17 cellular contexts compared by ENCODE assay signal in genomic region chr4:184596044-184596616, GRCh38. TPM values are rescaled to one million over a fixed set of nuclear protein-coding genes. Genes with fewer than 3 reads are reported as not detected.
A peak's percentile ranks its signal among the peaks of the same experiment; 100 is the strongest.
DNase-seq lines count a peak whose midpoint lies in the region; ATAC-seq, FAIRE-seq and TF ChIP-seq lines count a peak whose summit lies in the region.
"Had no signal": no experiment of that assay in that cellular context is flagged by ENCODE, and none has a peak within 500 bp of the region (broad histone marks: within the 10 kb centered on the region; RNA-seq: fewer than 3 reads in every experiment).

No MANE protein-coding gene starts in this region.

- 87% methylated on average over 8 of the region's 8 CpGs for WGBS in HepG2 (ENCODE audit: low lambda C conversion rate)
- 79% methylated on average over 7 of the region's 8 CpGs for WGBS in right lobe of liver (ENCODE audit: insufficient coverage, low coverage, low lambda C conversion rate, missing lambda C conversion rate)
- WGBS in esophagus squamous epithelium, 2 donors = 65 to 73% methylated on average over 7 to 8 of the region's 8 CpGs

- no peaks in the 10 kb centered on the region for H3K9me3 Mint-ChIP-seq in osteocyte (ENCODE audit: unreplicated experiment)

- H3K4me3 ChIP-seq in HepG2 (replicated peaks in 1 of 3; ENCODE audit: insufficient read depth in 1 of 3, low read depth in 2 of 3, low read length in 3 of 3) (no peak overlapping the region; a peak in 1 of 6 replicates), right lobe of liver (no peak overlapping the region), choroid plexus epithelial cell (ENCODE audit: low read depth, low read length) (no peak overlapping the region), esophagus squamous epithelium (no peak overlapping the region)
- H3K4me3 ChIP-seq: BLaER1 treated with 17β-estradiol and CSF1 and Interleukin-3, amounts not matched to agents 10 nM and 100 nM; GM12878; GM23248 had no signal

- H3K4me2 ChIP-seq in HepG2 (ENCODE audit: low read depth, low read length) = peak overlapping the region; percentile 43
- H3K4me2 ChIP-seq: BLaER1 treated with 17β-estradiol and CSF1 and Interleukin-3, amounts not matched to agents 10 nM and 100 nM had no signal

- BruUV-seq in HepG2 (replicated peaks; lab: Mats Ljungman, UMichigan) = no TSS peak

- H3K27ac Mint-ChIP-seq in osteocyte (ENCODE audit: unreplicated experiment) = no peak overlapping the region
- H3K27ac Mint-ChIP-seq: CD4-positive, CD25-positive, alpha-beta regulatory T cell had no signal

- H3K27me3 Mint-ChIP-seq in osteocyte (ENCODE audit: unreplicated experiment) = no peaks in the 10 kb centered on the region

- in situ Hi-C loops in HepG2 (cut with HindIII; ENCODE audit: extremely low pct_ligation_motif_present, low pct_unique_long_range_greater_than_20kb) = no loop called here

- POLR2A ChIA-PET in HepG2 (lab: Yijun Ruan, JAX) = interaction anchor here (1.0 kb wide), 1 partner anchor 12 kb away, joined by 3 read pairs; no protein-coding TSS in a partner anchor

- TF ChIP-seq RAD21 in HepG2 (CRISPR knock-in tag; IDR thresholded peaks at IDR 0.05) = no peak

- H2AFZ ChIP-seq in HepG2 (ENCODE audit: low read length) = no peak overlapping the region
- H2AFZ ChIP-seq: GM23248 had no signal

- no peak overlapping the region for H3K4me3 Mint-ChIP-seq in osteocyte (ENCODE audit: unreplicated experiment)
- H3K4me3 Mint-ChIP-seq: CD4-positive, CD25-positive, alpha-beta regulatory T cell had no signal

- H3K4me1 ChIP-seq in HepG2 (ENCODE audit: insufficient read depth, low read length) = peaks cover 25% of the 10 kb centered on the region
- H3K4me1 ChIP-seq in right lobe of liver = no peaks in the 10 kb centered on the region
- no peaks in the 10 kb centered on the region for H3K4me1 ChIP-seq in esophagus squamous epithelium

- H3K9me3 ChIP-seq in HepG2 (ENCODE audit: low read length) (no peaks in the 10 kb centered on the region), right lobe of liver (no peaks in the 10 kb centered on the region), esophagus squamous epithelium (no peaks in the 10 kb centered on the region)

- H3K27ac ChIP-seq in HepG2 (ENCODE audit: extremely low read length, insufficient read depth, low read length) (no peak overlapping the region), right lobe of liver (no peak overlapping the region), esophagus squamous epithelium (no peak overlapping the region)
- H3K27ac ChIP-seq: BLaER1 treated with 17β-estradiol and CSF1 and Interleukin-3, amounts not matched to agents 10 nM and 100 nM; GM23248 had no signal

- TF ChIP-seq CTCF in HepG2 (CRISPR knock-in tag; IDR thresholded peaks at IDR 0.05) (no peak), right lobe of liver (IDR thresholded peaks at IDR 0.05) (no peak), choroid plexus epithelial cell (conservative IDR thresholded peaks at IDR 0.05; ENCODE audit: low read depth, low read length) (no peak), osteocyte (IDR thresholded peaks at IDR 0.05) (no peak), esophagus squamous epithelium (IDR thresholded peaks at IDR 0.05) (no peak)

- no peaks in the 10 kb centered on the region for H3K27me3 ChIP-seq in HepG2 (ENCODE audit: control insufficient read depth in 1 of 2, insufficient read depth in 2 of 2, low read length in 2 of 2)
- H3K27me3 ChIP-seq in right lobe of liver = no peaks in the 10 kb centered on the region
- peaks cover 0 to 5% (median 0%) of the 10 kb centered on the region in 4 donors for H3K27me3 ChIP-seq in esophagus squamous epithelium
- H3K27me3 ChIP-seq: BLaER1 treated with 17β-estradiol and CSF1 and Interleukin-3, amounts not matched to agents 10 nM and 100 nM had no signal

- intact Hi-C loops in HepG2 (cut with micrococcal nuclease; ENCODE audit: unreplicated experiment) (no loop called here), right lobe of liver (cut with DNase I) (no loop called here), esophagus squamous epithelium (cut with DNase I) (no loop called here)

- no peaks in the 10 kb centered on the region for H3K36me3 Mint-ChIP-seq in osteocyte (ENCODE audit: unreplicated experiment)
- H3K36me3 Mint-ChIP-seq: CD4-positive, CD25-positive, alpha-beta regulatory T cell had no signal

- H4K20me1 ChIP-seq in HepG2 (ENCODE audit: insufficient read depth, low read length) = no peaks in the 10 kb centered on the region
- H4K20me1 ChIP-seq: BLaER1 treated with 17β-estradiol and CSF1 and Interleukin-3, amounts not matched to agents 10 nM and 100 nM had no signal

- no peaks in the 10 kb centered on the region for H3K4me1 Mint-ChIP-seq in osteocyte (ENCODE audit: unreplicated experiment)

- no peak; the same call in 2 of the 3 replicates for ATAC-seq in HepG2
- ATAC-seq in right lobe of liver = no peak
- ATAC-seq in HG02759 (IDR thresholded peaks at IDR 0.05; ENCODE audit: unreplicated experiment) = no peak
- ATAC-seq: GM12878, HCT116 had no signal

- H3K9ac ChIP-seq in HepG2 (ENCODE audit: insufficient read depth, low read depth, low read length) = no peak overlapping the region
- H3K9ac ChIP-seq: BLaER1 treated with 17β-estradiol and CSF1 and Interleukin-3, amounts not matched to agents 10 nM and 100 nM; GM23248 had no signal

- FAIRE-seq in HepG2 (lab: Jason Lieb, UNC) = no peak
- FAIRE-seq: GM12878, GM18507, H54 had no signal

- TF ChIP-seq EP300 in HepG2 (IDR thresholded peaks at IDR 0.05; ENCODE audit: low read depth in 2 of 2, low read length in 2 of 2) (no peak), HepG2 (CRISPR knock-in tag; IDR thresholded peaks at IDR 0.05; ENCODE audit: borderline replicate concordance) (no peak)

- CTCF ChIA-PET in HepG2 (lab: Yijun Ruan, JAX; ENCODE audit: low intra/inter-chr PET ratio, low total read pairs) = no interaction called here

- H3K79me2 ChIP-seq in HepG2 (ENCODE audit: insufficient read depth, low read length) = no peaks in the 10 kb centered on the region

- no peak for TF ChIP-seq POLR2A in HepG2 (IDR thresholded peaks at IDR 0.05; ENCODE audit: insufficient read depth in 1 of 2, low read depth in 2 of 2, low read length in 2 of 2)
- no peak for TF ChIP-seq POLR2A in right lobe of liver (IDR thresholded peaks at IDR 0.05)
- TF ChIP-seq POLR2A in esophagus squamous epithelium (IDR thresholded peaks at IDR 0.05) = no peak

- DNase-seq in HepG2 (ENCODE audit: low spot score) (no peak), right lobe of liver (no peak), choroid plexus epithelial cell (ENCODE audit: low read depth) (peak; percentile 5), osteocyte (ENCODE audit: extremely low spot score, unreplicated experiment) (peak; percentile 36), esophagus squamous epithelium (lab: John Stamatoyannopoulos, UW) (no peak), NCI-H146 (lab: John Stamatoyannopoulos, UW) (no peak)
- DNase-seq: ACHN; CD4-positive, CD25-positive, alpha-beta regulatory T cell; DMS 273 treated with DMSO at 0.1 percent for 48 hours; GM23248; IMR-90 had no signal

- H3K36me3 ChIP-seq in HepG2 (replicated peaks in 1 of 2; ENCODE audit: control insufficient read depth in 1 of 2, insufficient read depth in 2 of 2, low read length in 2 of 2) = no peaks in the 10 kb centered on the region
- H3K36me3 ChIP-seq in right lobe of liver = no peaks in the 10 kb centered on the region
- H3K36me3 ChIP-seq in esophagus squamous epithelium = no peaks in the 10 kb centered on the region
- H3K36me3 ChIP-seq: BLaER1 treated with 17β-estradiol and CSF1 and Interleukin-3, amounts not matched to agents 10 nM and 100 nM had no signal

RNA-seq across cellular contexts. Expression of gene CASP3, which starts 53.1 kb away (rescaled TPM):
- total RNA-seq in HepG2 (2016; rRNA removed; fragmentation: Illumina TruSeq; extraction: Trizol) (77.8 and 139 TPM in 2 replicates), right lobe of liver (10 to 100 TPM in 5 of 6 experiments, 1 to 10 TPM in 1; 9.6 to 19.6 (median 13.2) TPM), osteocyte (28.2 and 33.3 TPM in 2 replicates), esophagus squamous epithelium (10 to 100 TPM; 22.9 to 48.0 (median 28.5) TPM)
- total RNA-seq in HepG2 (2016; cell fraction: cytosol; rRNA removed; fragmentation: Illumina TruSeq; extraction: Trizol; ENCODE audit: low read depth) = 6.9 and 8.3 TPM in 2 replicates
- total RNA-seq in HepG2 (2016; cell fraction: insoluble cytoplasmic fraction; rRNA removed; fragmentation: Illumina TruSeq; extraction: Trizol) = 76.3 and 140 TPM in 2 replicates
- total RNA-seq in HepG2 (2016; cell fraction: membrane; rRNA removed; fragmentation: Illumina TruSeq; extraction: Trizol) = 25.2 and 26.5 TPM in 2 replicates
- total RNA-seq in HepG2 (2016; cell fraction: nucleus; rRNA removed; fragmentation: Illumina TruSeq; extraction: Trizol) = 38.4 and 42.0 TPM in 2 replicates
- polyA plus RNA-seq in HepG2 (2011; rRNA removed) = 19.9 and 26.0 TPM in 2 replicates
- polyA plus RNA-seq in HepG2 (2011; cell fraction: cytosol; rRNA removed) = 9.9 and 15.6 TPM in 2 replicates
- 4.4 and 6.4 TPM in 2 replicates for polyA plus RNA-seq in HepG2 (2011; cell fraction: nucleus; rRNA removed)
- polyA plus RNA-seq in HepG2 (2012) = 22.6 and 26.2 TPM in 2 replicates
- polyA plus RNA-seq in HepG2 (2016; cell fraction: cytosol; fragmentation: Illumina TruSeq; extraction: Trizol; ENCODE audit: low read depth) = 4.5 and 4.9 TPM in 2 replicates
- polyA plus RNA-seq in HepG2 (2016; cell fraction: insoluble cytoplasmic fraction; fragmentation: Illumina TruSeq; extraction: Trizol; ENCODE audit: low read depth) = 116 and 129 TPM in 2 replicates
- polyA plus RNA-seq in HepG2 (2016; cell fraction: membrane; fragmentation: Illumina TruSeq; extraction: Trizol; ENCODE audit: low read depth) = 13.7 and 15.0 TPM in 2 replicates
- polyA plus RNA-seq in HepG2 (2016; cell fraction: nucleus; fragmentation: Illumina TruSeq; extraction: Trizol; ENCODE audit: insufficient read depth, low read depth) = 50.9 and 57.0 TPM in 2 replicates
- 5.3 and 7.6 TPM in 2 replicates for polyA minus RNA-seq in HepG2 (2011; rRNA and poly(A)+ RNA removed; ENCODE audit: low replicate concordance)
- 9.8 and 11.5 TPM in 2 replicates for polyA minus RNA-seq in HepG2 (2011; cell fraction: cytosol; rRNA and poly(A)+ RNA removed)
- 13.1 and 13.6 TPM in 2 replicates for polyA minus RNA-seq in HepG2 (2011; cell fraction: nucleus; rRNA and poly(A)+ RNA removed)

RNA-seq across cellular contexts. Expression of gene PRIMPOL, which starts 53.4 kb away (rescaled TPM):
- total RNA-seq in HepG2 (2016; rRNA removed; fragmentation: Illumina TruSeq; extraction: Trizol) (11.0 and 17.3 TPM in 2 replicates), right lobe of liver (1 to 10 TPM; 4.0 to 8.7 (median 5.7) TPM), osteocyte (13.2 and 17.5 TPM in 2 replicates), esophagus squamous epithelium (10 to 100 TPM in 3 of 4 donors, 1 to 10 TPM in 1; 4.5 to 15.6 (median 10.8) TPM)
- total RNA-seq in HepG2 (2016; cell fraction: cytosol; rRNA removed; fragmentation: Illumina TruSeq; extraction: Trizol; ENCODE audit: low read depth) = 9.6 and 10.1 TPM in 2 replicates
- 10.8 and 14.2 TPM in 2 replicates for total RNA-seq in HepG2 (2016; cell fraction: insoluble cytoplasmic fraction; rRNA removed; fragmentation: Illumina TruSeq; extraction: Trizol)
- total RNA-seq in HepG2 (2016; cell fraction: membrane; rRNA removed; fragmentation: Illumina TruSeq; extraction: Trizol) = 6.1 and 6.6 TPM in 2 replicates
- total RNA-seq in HepG2 (2016; cell fraction: nucleus; rRNA removed; fragmentation: Illumina TruSeq; extraction: Trizol) = 7.1 and 11.9 TPM in 2 replicates
- polyA plus RNA-seq in HepG2 (2011; rRNA removed) = 4.4 and 7.3 TPM in 2 replicates
- 1.4 and 2.2 TPM in 2 replicates for polyA plus RNA-seq in HepG2 (2011; cell fraction: cytosol; rRNA removed)
- polyA plus RNA-seq in HepG2 (2011; cell fraction: nucleus; rRNA removed) = 3.0 and 4.4 TPM in 2 replicates
- polyA plus RNA-seq in HepG2 (2012) = 5.3 and 5.4 TPM in 2 replicates
- 0.87 and 1.7 TPM in 2 replicates for polyA plus RNA-seq in HepG2 (2016; cell fraction: cytosol; fragmentation: Illumina TruSeq; extraction: Trizol; ENCODE audit: low read depth)
- 9.6 and 12.3 TPM in 2 replicates for polyA plus RNA-seq in HepG2 (2016; cell fraction: insoluble cytoplasmic fraction; fragmentation: Illumina TruSeq; extraction: Trizol; ENCODE audit: low read depth)
- 2.6 and 3.3 TPM in 2 replicates for polyA plus RNA-seq in HepG2 (2016; cell fraction: membrane; fragmentation: Illumina TruSeq; extraction: Trizol; ENCODE audit: low read depth)
- 20.4 and 22.6 TPM in 2 replicates for polyA plus RNA-seq in HepG2 (2016; cell fraction: nucleus; fragmentation: Illumina TruSeq; extraction: Trizol; ENCODE audit: insufficient read depth, low read depth)
- polyA minus RNA-seq in HepG2 (2011; rRNA and poly(A)+ RNA removed; ENCODE audit: low replicate concordance) = 1.2 and 2.0 TPM in 2 replicates
- polyA minus RNA-seq in HepG2 (2011; cell fraction: cytosol; rRNA and poly(A)+ RNA removed) = 1.1 and 2.1 TPM in 2 replicates
- 4.6 and 6.2 TPM in 2 replicates for polyA minus RNA-seq in HepG2 (2011; cell fraction: nucleus; rRNA and poly(A)+ RNA removed)

Comparison
In these comparisons a context has a peak if more than half of its experiments do, and no peak if none do; other contexts are left out.
1. DNase-seq: peak in choroid plexus epithelial cell (single experiment) and osteocyte (single experiment); none in HepG2 (single experiment), right lobe of liver (0 of 3), esophagus squamous epithelium (single experiment) and NCI-H146 (single experiment).